1 cellular context compared by ENCODE assay signal in genomic region chr10:61397175-61397986, GRCh38.
TF ChIP-seq lines count a peak whose summit lies in the region.

No MANE protein-coding gene starts in this region.

TF ChIP-seq in GM23338, 12 proteins besides CTCF, POLR2A, EP300 and RAD21 (continued from another document):
- no peak for TF ChIP-seq NANOG (IDR thresholded peaks at IDR 0.05; ENCODE audit: borderline replicate concordance)
- no peak for TF ChIP-seq JUNB (IDR thresholded peaks at IDR 0.05; ENCODE audit: unreplicated experiment)
- TF ChIP-seq POLR2AphosphoS5 (IDR thresholded peaks at IDR 0.05; ENCODE audit: low read depth), result no peak
